Comparison of ENCODE assay signal across 8 cellular contexts in the genomic region with DNA sequence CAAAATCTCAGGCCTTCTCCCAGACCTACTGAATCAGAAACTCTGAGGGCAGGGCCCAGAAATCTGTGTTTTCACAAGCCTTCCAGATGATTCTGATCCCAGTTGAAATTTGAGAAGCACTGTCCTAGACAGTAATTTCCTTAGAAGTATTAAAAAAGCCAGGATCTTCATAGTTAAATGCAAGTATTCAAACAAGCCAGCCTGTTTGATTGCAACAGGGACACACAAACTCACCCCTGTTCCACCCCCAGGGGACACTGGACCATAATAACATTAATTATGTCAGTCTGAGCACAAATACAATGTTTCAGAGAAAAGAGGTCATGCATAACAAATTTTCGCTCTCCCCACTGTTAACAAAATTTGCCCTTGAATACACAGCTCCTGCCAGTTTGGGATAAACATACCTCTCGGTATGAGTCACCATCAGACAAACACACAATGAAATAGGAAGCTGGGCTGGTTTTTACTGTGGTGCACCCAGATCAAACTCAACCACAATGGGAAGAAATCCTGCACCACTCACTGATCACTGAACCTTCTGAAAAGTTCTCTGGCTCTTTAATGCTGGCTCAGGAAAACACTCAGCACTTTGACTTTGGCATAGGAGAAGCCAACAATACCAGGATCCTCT. TPM values are rescaled to one million over a fixed set of nuclear protein-coding genes. Genes with fewer than 3 reads are reported as not detected.
DNase-seq lines count a peak whose midpoint lies in the region; ATAC-seq and TF ChIP-seq lines count a peak whose summit lies in the region.

No MANE protein-coding gene starts in this region.

- peaks cover 17% of the 10 kb centered on the region for H3K9me3 Mint-ChIP-seq in type B pancreatic cell

- peak overlapping the region; percentile 30 for H3K4me3 Mint-ChIP-seq in type B pancreatic cell

- no peak for TF ChIP-seq CTCF in type B pancreatic cell (conservative IDR thresholded peaks at IDR 0.05)

- H3K27ac Mint-ChIP-seq in type B pancreatic cell: peak overlapping the region; percentile 66

- H3K27me3 Mint-ChIP-seq in type B pancreatic cell: no peaks in the 10 kb centered on the region

- H3K36me3 Mint-ChIP-seq in type B pancreatic cell: no peaks in the 10 kb centered on the region

- ATAC-seq in HG03521 (IDR thresholded peaks at IDR 0.05; ENCODE audit: unreplicated experiment) (no peak), HG03442 (IDR thresholded peaks at IDR 0.05; ENCODE audit: unreplicated experiment) (no peak), HG02973 (IDR thresholded peaks at IDR 0.05; ENCODE audit: unreplicated experiment) (no peak)

- DNase-seq in NCI-H2029 (lab: John Stamatoyannopoulos, UW): peak; percentile 31
- DNase-seq in NCI-H2029 treated with DMSO at 0.1 percent for 48 hours (lab: John Stamatoyannopoulos, UW): no peak
- peak; percentile 47 for DNase-seq in T1000 (lab: John Stamatoyannopoulos, UW)
- DNase-seq in hepatic stellate cell (ENCODE audit: low spot score): peak; percentile 41
- DNase-seq in type B pancreatic cell (ENCODE audit: extremely low spot score, unreplicated experiment): no peak

- peaks cover 28% of the 10 kb centered on the region for H3K4me1 Mint-ChIP-seq in type B pancreatic cell (ENCODE audit: unreplicated experiment)

RNA-seq across cellular contexts. Expression of gene ABLIM1, which starts 34.3 kb away (rescaled TPM):
- total RNA-seq in type B pancreatic cell (ENCODE audit: low replicate concordance): 77.7 and 143 TPM in 2 replicates

Comparison
In these comparisons a context has a peak if more than half of its experiments do, and no peak if none do; other contexts are left out.
1. DNase-seq: peak in NCI-H2029 (single experiment), T1000 (single experiment) and hepatic stellate cell (single experiment); none in NCI-H2029 treated with DMSO at 0.1 percent for 48 hours (single experiment) and type B pancreatic cell (single experiment).